In genomic region chr19:30046522-30046921, GRCh38 we compare ENCODE assay signal across 8 cellular contexts.
DNase-seq lines count a peak whose midpoint lies in the region; ATAC-seq and TF ChIP-seq lines count a peak whose summit lies in the region.

No MANE protein-coding gene starts in this region.

- H3K36me3 ChIP-seq in CD4-positive, alpha-beta memory T cell (ENCODE audit: insufficient read depth, low read length), result no peaks in the 10 kb centered on the region

- no peak overlapping the region for H3K4me3 Mint-ChIP-seq in activated CD4-positive, alpha-beta T cell treated with anti-CD3 and anti-CD28 coated beads for 36 hours
- H3K4me3 Mint-ChIP-seq in mesothelial cell of epicardium, result no peak overlapping the region
- H3K4me3 Mint-ChIP-seq in CD4-positive, alpha-beta memory T cell, result no peak overlapping the region

- TF ChIP-seq CTCF in VCaP (conservative IDR thresholded peaks at IDR 0.05) (peak; percentile 96), mesothelial cell of epicardium (IDR thresholded peaks at IDR 0.05; ENCODE audit: unreplicated experiment) (no peak)

- no peaks in the 10 kb centered on the region for H3K27me3 ChIP-seq in CD4-positive, alpha-beta memory T cell (ENCODE audit: insufficient read depth, low read length)

- peak; percentile 19 for DNase-seq in activated CD4-positive, alpha-beta T cell treated with anti-CD3 and anti-CD28 coated beads for 36 hours
- no peak for DNase-seq in activated CD4-positive, alpha-beta T cell treated with anti-CD3 and anti-CD28 coated beads, Interleukin-2, amount 50 U/mL, for 48 hours
- DNase-seq in mesothelial cell of epicardium (ENCODE audit: low spot score in 2 of 2, unreplicated experiment in 2 of 2) (no peak), hepatic stellate cell (ENCODE audit: low spot score) (no peak), NCI-H510A (lab: John Stamatoyannopoulos, UW) (no peak)
- no peak for DNase-seq in CD4-positive, alpha-beta memory T cell

- no peaks in the 10 kb centered on the region for H3K27me3 Mint-ChIP-seq in activated CD4-positive, alpha-beta T cell treated with anti-CD3 and anti-CD28 coated beads for 36 hours
- H3K27me3 Mint-ChIP-seq in mesothelial cell of epicardium (ENCODE audit: low read depth), result no peaks in the 10 kb centered on the region
- H3K27me3 Mint-ChIP-seq in CD4-positive, alpha-beta memory T cell, result no peaks in the 10 kb centered on the region

- CTCF ChIA-PET in activated CD4-positive, alpha-beta T cell treated with anti-CD3 and anti-CD28 coated beads for 36 hours (lab: Charles Lee), result interaction anchor here (1.0 kb wide), 1 partner anchor 11 kb away, joined by 3 read pairs; no protein-coding TSS in a partner anchor
- CTCF ChIA-PET in CD4-positive, alpha-beta memory T cell (lab: Charles Lee; ENCODE audit: partially characterized antibody), result no interaction called here

- no peak overlapping the region for H3K4me3 ChIP-seq in CD4-positive, alpha-beta memory T cell (ENCODE audit: low read length in 2 of 2)

- H3K4me1 ChIP-seq in CD4-positive, alpha-beta memory T cell (ENCODE audit: insufficient read depth, low read length), result no peaks in the 10 kb centered on the region

- intact Hi-C loops in activated CD4-positive, alpha-beta T cell treated with anti-CD3 and anti-CD28 coated beads for 36 hours (cut with DNase I, micrococcal nuclease), result no loop called here
- intact Hi-C loops in CD4-positive, alpha-beta memory T cell (cut with micrococcal nuclease), result no loop called here

- peaks cover 2% of the 10 kb centered on the region for H3K4me1 Mint-ChIP-seq in activated CD4-positive, alpha-beta T cell treated with anti-CD3 and anti-CD28 coated beads for 36 hours
- H3K4me1 Mint-ChIP-seq in mesothelial cell of epicardium, result peaks cover 33% of the 10 kb centered on the region
- H3K4me1 Mint-ChIP-seq in CD4-positive, alpha-beta memory T cell, result peaks cover 0 to 7% (median 6%) of the 10 kb centered on the region in 4 donors

- H3K27ac ChIP-seq in VCaP, result peak overlapping the region; percentile 16; the same call in 1 of the 2 replicates
- no peak overlapping the region for H3K27ac ChIP-seq in CD4-positive, alpha-beta memory T cell (ENCODE audit: low read depth, low read length)

- H3K9me3 Mint-ChIP-seq in activated CD4-positive, alpha-beta T cell treated with anti-CD3 and anti-CD28 coated beads for 36 hours (ENCODE audit: low read depth), result no peaks in the 10 kb centered on the region
- peaks cover 3% of the 10 kb centered on the region for H3K9me3 Mint-ChIP-seq in mesothelial cell of epicardium
- peaks cover 0 to 2% (median 0%) of the 10 kb centered on the region in 8 donors for H3K9me3 Mint-ChIP-seq in CD4-positive, alpha-beta memory T cell

- POLR2A ChIA-PET in activated CD4-positive, alpha-beta T cell treated with anti-CD3 and anti-CD28 coated beads for 36 hours (lab: Charles Lee), result no interaction called here
- POLR2A ChIA-PET in CD4-positive, alpha-beta memory T cell (lab: Charles Lee; ENCODE audit: partially characterized antibody), result no interaction called here

- H3K36me3 Mint-ChIP-seq in activated CD4-positive, alpha-beta T cell treated with anti-CD3 and anti-CD28 coated beads for 36 hours (ENCODE audit: low read depth), result peaks cover 3% of the 10 kb centered on the region
- no peaks in the 10 kb centered on the region for H3K36me3 Mint-ChIP-seq in mesothelial cell of epicardium
- no peaks in the 10 kb centered on the region for H3K36me3 Mint-ChIP-seq in CD4-positive, alpha-beta memory T cell

- no peaks in the 10 kb centered on the region for H3K9me3 ChIP-seq in CD4-positive, alpha-beta memory T cell (ENCODE audit: control insufficient read depth in 1 of 2, low read length in 2 of 2)

- ATAC-seq in activated CD4-positive, alpha-beta T cell treated with anti-CD3 and anti-CD28 coated beads for 36 hours, result peak; percentile 66
- peak; percentile 84 for ATAC-seq in HG03159 (IDR thresholded peaks at IDR 0.05; ENCODE audit: unreplicated experiment)

- H3K27ac Mint-ChIP-seq in activated CD4-positive, alpha-beta T cell treated with anti-CD3 and anti-CD28 coated beads for 36 hours, result no peak overlapping the region
- H3K27ac Mint-ChIP-seq in mesothelial cell of epicardium, result peak overlapping the region; percentile 17
- H3K27ac Mint-ChIP-seq in CD4-positive, alpha-beta memory T cell, result no peak overlapping the region
